Comparison of ENCODE assay signal across 1 cellular context in the genomic region with DNA sequence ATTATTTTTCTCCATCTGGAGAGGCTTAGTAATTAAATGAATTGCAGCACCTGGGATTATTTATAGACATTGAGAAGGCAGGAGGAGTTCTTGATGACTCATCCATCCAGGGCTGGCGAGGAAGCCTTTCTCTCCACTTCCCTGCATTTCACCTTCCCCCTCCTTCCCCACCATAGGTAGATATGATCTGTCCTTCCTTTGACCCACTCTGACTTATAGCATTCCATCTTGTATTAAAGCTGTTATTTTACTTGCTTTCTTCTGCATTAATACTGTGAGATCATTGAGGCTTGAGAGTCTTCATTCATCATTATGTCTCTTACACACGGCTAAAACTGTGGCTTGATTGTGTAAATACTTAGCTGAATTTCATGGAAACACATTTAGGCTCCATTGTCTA.
TF ChIP-seq lines count a peak whose summit lies in the region.

No MANE protein-coding gene starts in this region.

TF ChIP-seq in HCT116, 20 proteins besides CTCF, POLR2A, EP300 and RAD21:
- no peak for TF ChIP-seq SIN3A (IDR thresholded peaks at IDR 0.05; ENCODE audit: low read depth)
- peak; percentile 38; the same call in 1 of the 2 replicates for TF ChIP-seq JUND (IDR thresholded peaks at IDR 0.05)
- no peak for TF ChIP-seq SRF (IDR thresholded peaks at IDR 0.05; ENCODE audit: low read depth)
- TF ChIP-seq FOSL1 (IDR thresholded peaks at IDR 0.05; ENCODE audit: low read depth), result peak; percentile 30; the same call in 1 of the 2 replicates
- no peak; the same call in 1 of the 2 replicates for TF ChIP-seq SP1 (IDR thresholded peaks at IDR 0.05; ENCODE audit: low read depth)
TF ChIP-seq in HCT116: peak in this region for 2.
